1 cellular context compared by ENCODE assay signal in genomic region chr7:44796034-44796503, GRCh38.
TF ChIP-seq lines count a peak whose summit lies in the region.

No MANE protein-coding gene starts in this region.

TF ChIP-seq in K562, 482 proteins besides CTCF, POLR2A, EP300 and RAD21 (continued from another document and continues in another):
- TF ChIP-seq ZNF639 (CRISPR knock-in tag; conservative IDR thresholded peaks at IDR 0.05 in 1 of 2, IDR thresholded peaks at IDR 0.05 in 1 of 2): peak in 1 of 2 experiments; percentile 26; a peak in 2 of 4 replicates
- peak; percentile 94 for TF ChIP-seq SMARCA5 (IDR thresholded peaks at IDR 0.05)
- TF ChIP-seq POLR2AphosphoS2 (IDR thresholded peaks at IDR 0.05; ENCODE audit: low read length): no peak
- TF ChIP-seq YY1 (IDR thresholded peaks at IDR 0.05; ENCODE audit: borderline replicate concordance in 1 of 3, control insufficient read depth in 1 of 3, extremely low read depth in 1 of 3, insufficient read depth in 3 of 3, insufficient read length in 1 of 3, insufficient replicate concordance in 2 of 3, low read depth in 1 of 3, low read length in 2 of 3): peak in 1 of 3 experiments; percentile 48
- TF ChIP-seq RFX7 (CRISPR knock-in tag; IDR thresholded peaks at IDR 0.05): no peak
- TF ChIP-seq ZNF311 (CRISPR knock-in tag; IDR thresholded peaks at IDR 0.05): no peak
- TF ChIP-seq ERF (CRISPR knock-in tag; IDR thresholded peaks at IDR 0.05): peak; percentile 85
- TF ChIP-seq LCOR (CRISPR knock-in tag; IDR thresholded peaks at IDR 0.05): no peak
- 0 out of 2 replicates have a peak, but pooled peaks have one; percentile 39 for TF ChIP-seq ZBTB43 (CRISPR knock-in tag; IDR thresholded peaks at IDR 0.05)
- no peak for TF ChIP-seq ETV6 (IDR thresholded peaks at IDR 0.05; ENCODE audit: borderline replicate concordance in 1 of 2, low read depth in 2 of 2, low read length in 1 of 2)
- TF ChIP-seq ETV6 (CRISPR knock-in tag; IDR thresholded peaks at IDR 0.05; ENCODE audit: borderline replicate concordance): 0 out of 2 replicates have a peak, but pooled peaks have one; percentile 45
- TF ChIP-seq TRIM24 (IDR thresholded peaks at IDR 0.05): 0 out of 4 replicates have a peak, but pooled peaks of 1 of the 2 experiments have one; percentile 34
- no peak for TF ChIP-seq PREB (CRISPR knock-in tag; IDR thresholded peaks at IDR 0.05)
- TF ChIP-seq ZNF592 (IDR thresholded peaks at IDR 0.05): no peak; the same call in 1 of the 2 replicates
- 0 out of 2 replicates have a peak, but pooled peaks have one; percentile 24 for TF ChIP-seq ZBTB26 (CRISPR knock-in tag; IDR thresholded peaks at IDR 0.05)
- peak; percentile 37 to 81; a peak in 2 of 4 replicates for TF ChIP-seq TEAD1 (CRISPR knock-in tag; IDR thresholded peaks at IDR 0.05)
- TF ChIP-seq CXXC5 (CRISPR knock-in tag; IDR thresholded peaks at IDR 0.05): peak; percentile 77; the same call in 1 of the 2 replicates
- TF ChIP-seq E2F3 (CRISPR knock-in tag; IDR thresholded peaks at IDR 0.05): no peak; the same call in 1 of the 2 replicates
- TF ChIP-seq ATF7 (IDR thresholded peaks at IDR 0.05): no peak
- no peak for TF ChIP-seq SUPT5H (IDR thresholded peaks at IDR 0.05)
- peak; percentile 95 for TF ChIP-seq ZBTB33 (CRISPR knock-in tag; IDR thresholded peaks at IDR 0.05)
- no peak for TF ChIP-seq ZNF431 (CRISPR knock-in tag; IDR thresholded peaks at IDR 0.05)
- 0 out of 2 replicates have a peak, but pooled peaks have one; percentile 15 for TF ChIP-seq SMARCA4 (IDR thresholded peaks at IDR 0.05)
- TF ChIP-seq CHD4 (IDR thresholded peaks at IDR 0.05; ENCODE audit: insufficient read depth, insufficient replicate concordance, low read depth, low read length, poor library complexity, severe bottlenecking): peak; percentile 65
- TF ChIP-seq CHD7 (IDR thresholded peaks at IDR 0.05; ENCODE audit: low read depth, low read length): no peak
- 0 out of 2 replicates have a peak, but pooled peaks have one; percentile 20 for TF ChIP-seq TCF7 (IDR thresholded peaks at IDR 0.05; ENCODE audit: borderline replicate concordance)
- TF ChIP-seq NR2C2 (CRISPR knock-in tag; IDR thresholded peaks at IDR 0.05): peak; percentile 64; the same call in 1 of the 2 replicates
- no peak for TF ChIP-seq NR2C2 (tag; IDR thresholded peaks at IDR 0.05)
- TF ChIP-seq RBM22 (IDR thresholded peaks at IDR 0.05; ENCODE audit: low read depth, low read length, poor library complexity, severe bottlenecking): peak; percentile 32
- peak; percentile 62 to 90; a peak in 3 of 4 replicates for TF ChIP-seq RCOR1 (IDR thresholded peaks at IDR 0.05; ENCODE audit: borderline replicate concordance in 1 of 2, low read depth in 2 of 2, low read length in 2 of 2)
